15 cellular contexts compared by ENCODE assay signal in the genomic region with DNA sequence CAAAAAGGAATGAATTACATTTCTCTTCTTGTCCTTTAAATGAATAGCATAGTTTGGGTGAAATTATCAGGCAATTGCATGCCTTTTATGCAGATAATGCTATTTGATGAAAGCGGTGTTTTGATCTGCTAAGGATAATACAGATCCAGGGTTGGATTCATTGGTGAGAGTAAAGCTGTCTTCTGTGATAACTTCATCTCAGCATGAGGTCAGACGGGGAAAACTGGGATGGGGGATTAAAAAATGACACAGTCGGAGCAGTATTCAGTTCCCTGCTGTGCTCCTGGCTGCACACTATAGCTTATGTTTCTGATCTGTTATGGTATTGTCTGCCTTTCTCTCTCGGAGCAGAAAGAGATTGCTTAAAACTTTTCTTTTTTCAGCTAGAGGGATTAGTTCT.
DNase-seq lines count a peak whose midpoint lies in the region; ATAC-seq and TF ChIP-seq lines count a peak whose summit lies in the region.
"Had no signal": no experiment of that assay in that cellular context is flagged by ENCODE, and none has a peak within 500 bp of the region (broad histone marks: within the 10 kb centered on the region; RNA-seq: fewer than 3 reads in every experiment).

No MANE protein-coding gene starts in this region.

- H3K9me3 ChIP-seq in HAP-1 = no peaks in the 10 kb centered on the region
- no peaks in the 10 kb centered on the region for H3K9me3 ChIP-seq in heart right ventricle

- H3K9me3 Mint-ChIP-seq in chondrocyte (ENCODE audit: low read depth) (no peaks in the 10 kb centered on the region), osteocyte (ENCODE audit: unreplicated experiment) (no peaks in the 10 kb centered on the region)

- WGBS in heart right ventricle, 2 donors = 56 to 77% methylated on average over 4 of the region's 4 CpGs

- H3K4me1 ChIP-seq in HAP-1 (peaks cover 30% of the 10 kb centered on the region), heart right ventricle (peaks cover 0 to 6% (median under 1%) of the 10 kb centered on the region in 9 donors)

- H3K36me3 Mint-ChIP-seq in chondrocyte (ENCODE audit: low read depth) (no peaks in the 10 kb centered on the region), osteocyte (ENCODE audit: unreplicated experiment) (no peaks in the 10 kb centered on the region)
- H3K36me3 Mint-ChIP-seq: CD4-positive, CD25-positive, alpha-beta regulatory T cell had no signal

- DNase-seq in HAP-1 (ENCODE audit: low spot score in 2 of 2) (peak; percentile 57 to 67), NCI-H69 (lab: John Stamatoyannopoulos, UW) (peak; percentile 82), chondrocyte (ENCODE audit: low spot score) (no peak), osteocyte (ENCODE audit: extremely low spot score, unreplicated experiment) (no peak), cerebellum (ENCODE audit: low spot score) (no peak), heart right ventricle (no peak), DMS53 treated with DMSO at 0.1 percent for 48 hours (lab: John Stamatoyannopoulos, UW; ENCODE audit: unreplicated experiment) (no peak)
- DNase-seq: CD4-positive, CD25-positive, alpha-beta regulatory T cell; DMS79 treated with DMSO at 0.1 percent for 48 hours; NCI-H1436; NCI-H2081 treated with DMSO at 0.1 percent for 48 hours had no signal

- H3K27ac Mint-ChIP-seq in chondrocyte (ENCODE audit: unreplicated experiment) (no peak overlapping the region), osteocyte (ENCODE audit: unreplicated experiment) (peak overlapping the region; percentile 48)
- H3K27ac Mint-ChIP-seq: CD4-positive, CD25-positive, alpha-beta regulatory T cell had no signal

- intact Hi-C loops in heart right ventricle (cut with DNase I) = no loop called here

- H3K27me3 Mint-ChIP-seq in chondrocyte (ENCODE audit: low read depth) (no peaks in the 10 kb centered on the region), osteocyte (ENCODE audit: unreplicated experiment) (no peaks in the 10 kb centered on the region)

- TF ChIP-seq CTCF in chondrocyte (IDR thresholded peaks at IDR 0.05) (no peak), osteocyte (IDR thresholded peaks at IDR 0.05) (no peak), heart right ventricle (IDR thresholded peaks at IDR 0.05) (no peak)

- H3K27me3 ChIP-seq in HAP-1 (ENCODE audit: low read depth) (no peaks in the 10 kb centered on the region), heart right ventricle (peaks cover 4 to 63% (median 53%) of the 10 kb centered on the region in 7 donors)

- H3K4me3 Mint-ChIP-seq in chondrocyte (ENCODE audit: unreplicated experiment) (peak overlapping the region; percentile 1), osteocyte (ENCODE audit: unreplicated experiment) (peak overlapping the region; percentile 24)
- H3K4me3 Mint-ChIP-seq: CD4-positive, CD25-positive, alpha-beta regulatory T cell had no signal

- in situ Hi-C loops in HAP-1 (cut with MboI; ENCODE audit: low sequenced_read_pairs) = no loop called here

- no peak overlapping the region for H3K27ac ChIP-seq in heart right ventricle
- H3K27ac ChIP-seq: SK-N-MC had no signal

- no peak for ATAC-seq in heart right ventricle
- ATAC-seq: HCT116, K562, Right ventricle myocardium inferior had no signal

- H3K4me1 Mint-ChIP-seq in chondrocyte (ENCODE audit: low read depth) (peaks cover 28% of the 10 kb centered on the region), osteocyte (ENCODE audit: unreplicated experiment) (peaks cover 27% of the 10 kb centered on the region)

- H3K36me3 ChIP-seq in HAP-1 (replicated peaks) = no peaks in the 10 kb centered on the region
- no peaks in the 10 kb centered on the region for H3K36me3 ChIP-seq in heart right ventricle

- H3K4me3 ChIP-seq in HAP-1 (no peak overlapping the region), heart right ventricle (no peak overlapping the region)
- H3K4me3 ChIP-seq: K562, SK-N-MC had no signal

Comparison
In these comparisons a context has a peak if more than half of its experiments do, and no peak if none do; other contexts are left out.
1. DNase-seq: peak in HAP-1 (2 of 2) and NCI-H69 (single experiment); none in chondrocyte (single experiment), osteocyte (single experiment), cerebellum (single experiment), heart right ventricle (0 of 2) and DMS53 treated with DMSO at 0.1 percent for 48 hours (single experiment).